In genomic region chr10:70479626-70480253, GRCh38 we compare ENCODE assay signal across 10 cellular contexts. TPM values are rescaled to one million over a fixed set of nuclear protein-coding genes. Genes with fewer than 3 reads are reported as not detected.
A peak's percentile ranks its signal among the peaks of the same experiment; 100 is the strongest.
DNase-seq lines count a peak whose midpoint lies in the region; ATAC-seq, FAIRE-seq and TF ChIP-seq lines count a peak whose summit lies in the region.
"Had no signal": no experiment of that assay in that cellular context is flagged by ENCODE, and none has a peak within 500 bp of the region (broad histone marks: within the 10 kb centered on the region; RNA-seq: fewer than 3 reads in every experiment).

No MANE protein-coding gene starts in this region.

- in situ Hi-C loops in transverse colon (cut with MboI; ENCODE audit: low pct_ligation_motif_present in 1 of 4, low pct_unique_long_range_greater_than_20kb in 1 of 4, low sequenced_read_pairs in 3 of 4): no loop called here

- H3K4me1 Mint-ChIP-seq in activated naive CD4-positive, alpha-beta T cell treated with anti-CD3 and anti-CD28 coated beads for 36 hours (ENCODE audit: low read depth): peaks cover 43% of the 10 kb centered on the region
- H3K4me1 Mint-ChIP-seq in brain: peaks cover 65% of the 10 kb centered on the region

- intact Hi-C loops in activated naive CD4-positive, alpha-beta T cell treated with anti-CD3 and anti-CD28 coated beads for 36 hours (cut with micrococcal nuclease): loop anchor here (5.0 kb wide), 3 partner anchors 207 to 368 kb away; partner anchors contain the start of gene PPA1
- intact Hi-C loops in lower lobe of right lung (cut with DNase I) (no loop called here), transverse colon (cut with DNase I; ENCODE audit: low total_unique reads) (no loop called here)

- no peak for TF ChIP-seq CTCF in brain (conservative IDR thresholded peaks at IDR 0.05)
- no peak for TF ChIP-seq CTCF in lower lobe of right lung (IDR thresholded peaks at IDR 0.05)
- no peak for TF ChIP-seq CTCF in transverse colon (IDR thresholded peaks at IDR 0.05)

- H3K27me3 Mint-ChIP-seq in activated naive CD4-positive, alpha-beta T cell treated with anti-CD3 and anti-CD28 coated beads for 36 hours (ENCODE audit: low read depth): peaks cover 29% of the 10 kb centered on the region
- peaks cover 3% of the 10 kb centered on the region for H3K27me3 Mint-ChIP-seq in brain

- no peak for ATAC-seq in lower lobe of right lung
- no peak for ATAC-seq in HG02623 (IDR thresholded peaks at IDR 0.05; ENCODE audit: unreplicated experiment)
- ATAC-seq in GM18505 (IDR thresholded peaks at IDR 0.05; ENCODE audit: unreplicated experiment): no peak

- CTCF ChIA-PET in activated naive CD4-positive, alpha-beta T cell treated with anti-CD3 and anti-CD28 coated beads for 36 hours (lab: Charles Lee): interaction anchor here (1.2 kb wide), 1 partner anchor 18 kb away, joined by 4 read pairs; no protein-coding TSS in a partner anchor

- peaks cover 66% of the 10 kb centered on the region for H3K4me1 ChIP-seq in lower lobe of right lung
- peaks cover 17 to 59% (median 33%) of the 10 kb centered on the region in 4 donors for H3K4me1 ChIP-seq in transverse colon

- H3K4me3 ChIP-seq in lower lobe of right lung (peak overlapping the region; percentile 71), transverse colon (peak overlapping the region in 3 of 4 donors; percentile 42 to 66 (median 54))

- H3K9me3 ChIP-seq in lower lobe of right lung (no peaks in the 10 kb centered on the region), transverse colon (no peaks in the 10 kb centered on the region)

- no peak for TF ChIP-seq EP300 in transverse colon (IDR thresholded peaks at IDR 0.05; ENCODE audit: low read depth)

- H3K36me3 ChIP-seq in lower lobe of right lung (no peaks in the 10 kb centered on the region), transverse colon (no peaks in the 10 kb centered on the region)

- H3K27ac ChIP-seq in lower lobe of right lung (peak overlapping the region; percentile 81), transverse colon (peak overlapping the region; percentile 61 to 80 (median 70))
- H3K27ac ChIP-seq: epithelial cell of prostate had no signal

- no peak for FAIRE-seq in GM12892 (lab: Jason Lieb, UNC)

- WGBS in transverse colon (ENCODE audit: low coverage in 1 of 2), 2 donors: 54 to 75% methylated on average over 2 to 7 of the region's 8 CpGs

- H3K27me3 ChIP-seq in lower lobe of right lung (ENCODE audit: low read depth): peaks cover 5% of the 10 kb centered on the region
- H3K27me3 ChIP-seq in transverse colon: peaks cover 24% of the 10 kb centered on the region

- no peak for TF ChIP-seq POLR2A in transverse colon (IDR thresholded peaks at IDR 0.05)
- no peak for TF ChIP-seq POLR2A in GM18505 (IDR thresholded peaks at IDR 0.05; ENCODE audit: borderline replicate concordance, extremely low read depth, insufficient read depth, insufficient read length)
- no peak for TF ChIP-seq POLR2A in GM12892 (IDR thresholded peaks at IDR 0.05; ENCODE audit: low read depth, low read length)

- H3K4me3 Mint-ChIP-seq in activated naive CD4-positive, alpha-beta T cell treated with anti-CD3 and anti-CD28 coated beads for 36 hours: peak overlapping the region; percentile 17
- peak overlapping the region; percentile 82 to 84 (median 82) for H3K4me3 Mint-ChIP-seq in brain

- no peaks in the 10 kb centered on the region for H3K9me3 Mint-ChIP-seq in activated naive CD4-positive, alpha-beta T cell treated with anti-CD3 and anti-CD28 coated beads for 36 hours
- peaks cover 0 to 2% (median 0%) of the 10 kb centered on the region in 5 experiments for H3K9me3 Mint-ChIP-seq in brain

- DNase-seq in activated naive CD4-positive, alpha-beta T cell treated with anti-CD3 and anti-CD28 coated beads for 36 hours: no peak
- DNase-seq in activated naive CD4-positive, alpha-beta T cell treated with anti-CD3 and anti-CD28 coated beads, Interleukin-2, amount 50 U/mL, for 16 hours: no peak
- no peak for DNase-seq in lower lobe of right lung
- DNase-seq in transverse colon: peak; percentile 49
- DNase-seq in GM12892 (ENCODE audit: insufficient read length): no peak

- H3K36me3 Mint-ChIP-seq in activated naive CD4-positive, alpha-beta T cell treated with anti-CD3 and anti-CD28 coated beads for 36 hours (ENCODE audit: low read depth): no peaks in the 10 kb centered on the region
- no peaks in the 10 kb centered on the region for H3K36me3 Mint-ChIP-seq in brain

- H3K27ac Mint-ChIP-seq in activated naive CD4-positive, alpha-beta T cell treated with anti-CD3 and anti-CD28 coated beads for 36 hours: no peak overlapping the region
- H3K27ac Mint-ChIP-seq in brain: peak overlapping the region; percentile 65 to 88 (median 73)

RNA-seq across cellular contexts. Expression of gene PALD1, which starts 1.2 kb away (rescaled TPM):
- total RNA-seq in activated naive CD4-positive, alpha-beta T cell treated with anti-CD3 and anti-CD28 coated beads for 36 hours: under 1 TPM; 0.69 TPM
- 6.4 TPM for polyA plus RNA-seq in brain (ENCODE audit: insufficient read depth, low read depth, low replicate concordance)
- total RNA-seq in lower lobe of right lung: 16.0 TPM
- 1 to 10 TPM; 1.4 to 5.2 (median 4.0) TPM for total RNA-seq in transverse colon
- 2.2 TPM for polyA plus RNA-seq in GM12892 (2012; ENCODE audit: missing spikeins)

RNA-seq across cellular contexts. Expression of gene NODAL, which starts 38.3 kb away (rescaled TPM):
- not detected for total RNA-seq in activated naive CD4-positive, alpha-beta T cell treated with anti-CD3 and anti-CD28 coated beads for 36 hours
- polyA plus RNA-seq in brain (ENCODE audit: insufficient read depth, low read depth, low replicate concordance): 1.3 TPM
- total RNA-seq in lower lobe of right lung (not detected), transverse colon (not detected)
- polyA plus RNA-seq in GM12892 (2012; ENCODE audit: missing spikeins): not detected
- total RNA-seq: MCF 10A had no signal
